In the genomic region with DNA sequence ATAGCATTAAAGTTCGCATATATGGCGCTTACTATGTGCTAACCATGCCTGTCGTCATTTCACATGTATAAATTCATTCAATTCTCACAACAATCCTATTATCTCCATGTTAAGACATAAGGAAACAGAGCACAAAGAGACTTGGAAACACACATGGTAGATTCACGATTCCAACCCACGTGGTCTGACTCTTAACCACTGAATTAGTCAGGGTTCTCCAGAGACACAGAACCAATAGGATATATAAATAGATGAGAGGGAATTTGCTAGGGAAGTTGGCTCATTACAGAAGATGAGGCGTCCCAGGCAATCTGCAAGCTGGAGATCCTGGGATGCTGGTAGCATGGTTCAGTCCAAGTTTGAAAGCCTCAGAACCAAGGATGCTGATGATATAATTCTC, we compare ENCODE assay signal across 22 cellular contexts.
A peak's percentile ranks its signal among the peaks of the same experiment; 100 is the strongest.
DNase-seq lines count a peak whose midpoint lies in the region; ATAC-seq, FAIRE-seq and TF ChIP-seq lines count a peak whose summit lies in the region.
"Had no signal": no experiment of that assay in that cellular context is flagged by ENCODE, and none has a peak within 500 bp of the region (broad histone marks: within the 10 kb centered on the region; RNA-seq: fewer than 3 reads in every experiment).

No MANE protein-coding gene starts in this region.

- no peak overlapping the region for H3K4me3 Mint-ChIP-seq in astrocyte (ENCODE audit: unreplicated experiment)
- H3K4me3 Mint-ChIP-seq: CD4-positive, CD25-positive, alpha-beta regulatory T cell had no signal

- H3K36me3 ChIP-seq in astrocyte (ENCODE audit: insufficient read depth, low read length), result no peaks in the 10 kb centered on the region
- H3K36me3 ChIP-seq: BE2C had no signal

- H3K27me3 ChIP-seq in astrocyte (ENCODE audit: insufficient read depth, low read length), result no peaks in the 10 kb centered on the region
- H3K27me3 ChIP-seq: BE2C had no signal

- no peaks in the 10 kb centered on the region for H3K79me2 ChIP-seq in astrocyte (ENCODE audit: insufficient read depth, low read length)

- no peak for TF ChIP-seq CTCF in astrocyte (IDR thresholded peaks at IDR 0.05; ENCODE audit: insufficient read depth, low read depth, low read length)

- H3K9me3 Mint-ChIP-seq in astrocyte (ENCODE audit: unreplicated experiment), result no peaks in the 10 kb centered on the region

- H3K36me3 Mint-ChIP-seq in astrocyte (ENCODE audit: low read depth, unreplicated experiment), result no peaks in the 10 kb centered on the region
- H3K36me3 Mint-ChIP-seq: CD4-positive, CD25-positive, alpha-beta regulatory T cell had no signal

- no peaks in the 10 kb centered on the region for H3K9me3 ChIP-seq in astrocyte (ENCODE audit: insufficient read depth, low read depth, low read length)
- H3K9me3 ChIP-seq: BE2C had no signal

- H2AFZ ChIP-seq in astrocyte (ENCODE audit: low read depth, low read length), result no peak overlapping the region

- no peak overlapping the region for H3K27ac Mint-ChIP-seq in astrocyte (ENCODE audit: unreplicated experiment)
- H3K27ac Mint-ChIP-seq: CD4-positive, CD25-positive, alpha-beta regulatory T cell had no signal

- no peaks in the 10 kb centered on the region for H3K27me3 Mint-ChIP-seq in astrocyte (ENCODE audit: low read depth, unreplicated experiment)
- H3K27me3 Mint-ChIP-seq: CD4-positive, CD25-positive, alpha-beta regulatory T cell had no signal

- no peak overlapping the region for H3K4me2 ChIP-seq in astrocyte (ENCODE audit: low read length)

- no peak for FAIRE-seq in astrocyte (lab: Jason Lieb, UNC)
- FAIRE-seq: GM12878, GM19239, H54 had no signal

- no peak overlapping the region for H3K4me3 ChIP-seq in astrocyte (ENCODE audit: insufficient read depth, low read depth, low read length)
- H3K4me3 ChIP-seq: GM12878 had no signal

- H3K4me1 ChIP-seq in astrocyte (ENCODE audit: insufficient read depth, low read length), result no peaks in the 10 kb centered on the region

- H3K9ac ChIP-seq in astrocyte (ENCODE audit: low read length), result no peak overlapping the region

- ATAC-seq in GM19397 (IDR thresholded peaks at IDR 0.05; ENCODE audit: unreplicated experiment) (no peak), HG03139 (IDR thresholded peaks at IDR 0.05; ENCODE audit: unreplicated experiment) (no peak), HG02678 (IDR thresholded peaks at IDR 0.05; ENCODE audit: unreplicated experiment) (no peak)
- ATAC-seq: GM12878, PC-3 had no signal

- H3K27ac ChIP-seq in astrocyte (ENCODE audit: low read depth, low read length), result no peak overlapping the region
- H3K27ac ChIP-seq: RWPE1 had no signal

- H4K20me1 ChIP-seq in astrocyte (ENCODE audit: insufficient read depth, low read length), result no peaks in the 10 kb centered on the region

- H3K4me1 Mint-ChIP-seq in astrocyte (ENCODE audit: low read depth, unreplicated experiment), result no peaks in the 10 kb centered on the region
- H3K4me1 Mint-ChIP-seq: CD4-positive, CD25-positive, alpha-beta regulatory T cell had no signal

- peak; percentile 22 for DNase-seq in Daoy (ENCODE audit: low read depth)
- DNase-seq in HT1080 (ENCODE audit: low read depth), result peak; percentile 50
- peak; percentile 31 for DNase-seq in astrocyte (ENCODE audit: low read depth)
- peak; percentile 81 for DNase-seq in foreskin melanocyte
- DNase-seq in retina, result no peak
- DNase-seq: 8988T; BE2C; CD4-positive, CD25-positive, alpha-beta regulatory T cell; COR-L47; NCI-H1105 treated with DMSO at 0.1 percent for 48 hours; NCI-H187; NCI-H2107; NCI-H510A treated with DMSO at 0.1 percent for 48 hours; PC-3; SIG-M5 had no signal
